31 cellular contexts compared by ENCODE assay signal in genomic region chr3:24850245-24850644, GRCh38.
"Had no signal": no experiment of that assay in that cellular context is flagged by ENCODE, and none has a peak within 500 bp of the region (broad histone marks: within the 10 kb centered on the region; RNA-seq: fewer than 3 reads in every experiment).

No MANE protein-coding gene starts in this region.

- H3K36me3 Mint-ChIP-seq: activated CD4-positive, alpha-beta memory T cell treated with anti-CD3 and anti-CD28 coated beads for 36 hours; activated CD8-positive, alpha-beta memory T cell treated with anti-CD3 and anti-CD28 coated beads, Interleukin-2, amount 10 ng/mL, durations not matched to agents 7 days and 5 days; activated naive CD4-positive, alpha-beta T cell treated with anti-CD3 and anti-CD28 coated beads, Interleukin-2, amount 10 ng/mL, durations not matched to agents 7 days and 5 days; activated naive CD4-positive, alpha-beta T cell treated with anti-CD3 and anti-CD28 coated beads, Interleukin-2, amount 50 U/mL, for 72 hours; activated naive CD8-positive, alpha-beta T cell treated with anti-CD3 and anti-CD28 coated beads, Interleukin-2, amount 10 ng/mL, durations not matched to agents 7 days and 5 days; brain had no signal

- H3K9me3 ChIP-seq: ascending aorta, breast epithelium, colonic mucosa, heart left ventricle had no signal

- H3K27me3 ChIP-seq: ascending aorta, breast epithelium, cardiac muscle cell, colonic mucosa, heart left ventricle had no signal

- ATAC-seq: activated CD4-positive, CD25-positive, alpha-beta regulatory T cell treated with anti-CD3 and anti-CD28 coated beads, Interleukin-2, amount 50 U/mL, for 24 hours; activated CD8-positive, alpha-beta memory T cell treated with anti-CD3 and anti-CD28 coated beads, Interleukin-2, amount 10 ng/mL, durations not matched to agents 7 days and 5 days; activated CD8-positive, alpha-beta T cell treated with anti-CD3 and anti-CD28 coated beads, Interleukin-2, amount 10 ng/mL, durations not matched to agents 7 days and 5 days; activated naive CD4-positive, alpha-beta T cell treated with anti-CD3 and anti-CD28 coated beads, Interleukin-2, amount 50 U/mL, for 72 hours; esophagus mucosa; heart left ventricle had no signal

- H3K4me3 ChIP-seq: ascending aorta, breast epithelium, cardiac muscle cell, colonic mucosa, heart left ventricle had no signal

- H3K4me1 ChIP-seq: ascending aorta, breast epithelium, colonic mucosa, heart left ventricle had no signal

- H3K9me3 Mint-ChIP-seq: activated B cell treated with CpG ODN at 0.5 μM for 24 hours; activated CD4-positive, alpha-beta memory T cell treated with anti-CD3 and anti-CD28 coated beads for 36 hours; activated CD4-positive, alpha-beta T cell treated with anti-CD3 and anti-CD28 coated beads, Interleukin-2, amount 10 ng/mL, durations not matched to agents 24 days and 14 days; activated naive CD4-positive, alpha-beta T cell treated with anti-CD3 and anti-CD28 coated beads, Interleukin-2, amount 10 ng/mL, durations not matched to agents 7 days and 5 days; activated naive CD8-positive, alpha-beta T cell treated with anti-CD3 and anti-CD28 coated beads, Interleukin-2, amount 10 ng/mL, durations not matched to agents 7 days and 5 days; activated T-helper 1 cell treated with anti-CD3 and anti-CD28 coated beads, Interleukin-12 subunit alpha, Interleukin-12 subunit beta, Interleukin-2, Interleukin-4 antibody, amounts not matched to agents 30 ng/mL and 10 ng/mL and 1 ng/mL, durations not matched to agents 14 hours and 24 hours and 36 hours had no signal

- H3K4me3 Mint-ChIP-seq: activated B cell treated with CpG ODN at 0.5 μM for 24 hours; activated CD4-positive, alpha-beta memory T cell treated with anti-CD3 and anti-CD28 coated beads for 36 hours; activated CD4-positive, alpha-beta T cell treated with anti-CD3 and anti-CD28 coated beads, Interleukin-2, amount 10 ng/mL, durations not matched to agents 24 days and 14 days; activated CD8-positive, alpha-beta memory T cell treated with anti-CD3 and anti-CD28 coated beads, Interleukin-2, amount 10 ng/mL, durations not matched to agents 7 days and 5 days; activated CD8-positive, alpha-beta T cell treated with anti-CD3 and anti-CD28 coated beads, Interleukin-2, amount 10 ng/mL, durations not matched to agents 7 days and 5 days; activated naive CD4-positive, alpha-beta T cell treated with anti-CD3 and anti-CD28 coated beads, Interleukin-2, amount 10 ng/mL, durations not matched to agents 7 days and 5 days; activated naive CD8-positive, alpha-beta T cell treated with anti-CD3 and anti-CD28 coated beads, Interleukin-2, amount 10 ng/mL, durations not matched to agents 7 days and 5 days; activated T-helper 1 cell treated with anti-CD3 and anti-CD28 coated beads, Interleukin-12 subunit alpha, Interleukin-12 subunit beta, Interleukin-2, Interleukin-4 antibody, amounts not matched to agents 30 ng/mL and 10 ng/mL and 1 ng/mL, durations not matched to agents 14 hours and 24 hours and 36 hours; brain had no signal

- H3K27ac ChIP-seq: ascending aorta, breast epithelium, cardiac muscle cell, colonic mucosa, heart left ventricle, WERI-Rb-1 had no signal

- H3K4me1 Mint-ChIP-seq: activated B cell treated with CpG ODN at 0.5 μM for 24 hours; activated CD4-positive, alpha-beta T cell treated with anti-CD3 and anti-CD28 coated beads, Interleukin-2, amount 10 ng/mL, durations not matched to agents 24 days and 14 days; activated CD8-positive, alpha-beta memory T cell treated with anti-CD3 and anti-CD28 coated beads, Interleukin-2, amount 10 ng/mL, durations not matched to agents 7 days and 5 days; activated naive CD4-positive, alpha-beta T cell treated with anti-CD3 and anti-CD28 coated beads, Interleukin-2, amount 10 ng/mL, durations not matched to agents 7 days and 5 days; activated naive CD8-positive, alpha-beta T cell treated with anti-CD3 and anti-CD28 coated beads, Interleukin-2, amount 10 ng/mL, durations not matched to agents 7 days and 5 days had no signal

- H3K27me3 Mint-ChIP-seq: activated B cell treated with CpG ODN at 0.5 μM for 24 hours; activated CD4-positive, alpha-beta memory T cell treated with anti-CD3 and anti-CD28 coated beads for 36 hours; activated CD4-positive, alpha-beta T cell treated with anti-CD3 and anti-CD28 coated beads, Interleukin-2, amount 10 ng/mL, durations not matched to agents 24 days and 14 days; activated CD8-positive, alpha-beta memory T cell treated with anti-CD3 and anti-CD28 coated beads, Interleukin-2, amount 10 ng/mL, durations not matched to agents 7 days and 5 days; activated naive CD4-positive, alpha-beta T cell treated with anti-CD3 and anti-CD28 coated beads, Interleukin-2, amount 10 ng/mL, durations not matched to agents 7 days and 5 days; activated naive CD8-positive, alpha-beta T cell treated with anti-CD3 and anti-CD28 coated beads, Interleukin-2, amount 10 ng/mL, durations not matched to agents 7 days and 5 days had no signal

- DNase-seq: activated B cell treated with CpG ODN at 0.5 μM for 24 hours; activated CD4-positive, alpha-beta memory T cell treated with anti-CD3 and anti-CD28 coated beads for 36 hours; activated CD4-positive, alpha-beta T cell treated with anti-CD3 and anti-CD28 coated beads, Interleukin-2, amount 10 ng/mL, durations not matched to agents 24 days and 14 days; activated CD8-positive, alpha-beta memory T cell treated with anti-CD3 and anti-CD28 coated beads, Interleukin-2, amount 10 ng/mL, durations not matched to agents 7 days and 5 days; activated CD8-positive, alpha-beta memory T cell treated with anti-CD3 and anti-CD28 coated beads, Interleukin-2, amount 50 U/mL, for 4 hours; activated CD8-positive, alpha-beta T cell treated with anti-CD3 and anti-CD28 coated beads, Interleukin-2, amount 10 ng/mL, durations not matched to agents 7 days and 5 days; activated effector memory CD4-positive, alpha-beta T cell treated with anti-CD3 and anti-CD28 coated beads, Interleukin-2, amount 50 U/mL, for 16 hours; activated naive CD4-positive, alpha-beta T cell treated with anti-CD3 and anti-CD28 coated beads, Interleukin-2, amount 10 ng/mL, durations not matched to agents 7 days and 5 days; activated naive CD8-positive, alpha-beta T cell treated with anti-CD3 and anti-CD28 coated beads, Interleukin-2, amount 10 ng/mL, durations not matched to agents 7 days and 5 days; activated T-cell treated with anti-CD3 and anti-CD28 coated beads, Interleukin-2, amount 50 U/mL, for 1 hour; activated T-cell treated with anti-CD3 and anti-CD28 coated beads, Interleukin-2, amount 50 U/mL, for 48 hours; central memory CD4-positive, alpha-beta T cell; cerebellar nuclear complex; colonic mucosa; effector CD8-positive, alpha-beta T cell; foreskin fibroblast; glutamatergic neuron; heart left ventricle; T-helper 2 cell; WERI-Rb-1 had no signal

- H3K36me3 ChIP-seq: ascending aorta, breast epithelium, cardiac muscle cell, colonic mucosa, heart left ventricle, WERI-Rb-1 had no signal

- FAIRE-seq: endometrium, frontal cortex had no signal

- H3K27ac Mint-ChIP-seq: activated B cell treated with CpG ODN at 0.5 μM for 24 hours; activated CD4-positive, alpha-beta memory T cell treated with anti-CD3 and anti-CD28 coated beads for 36 hours; activated CD4-positive, alpha-beta T cell treated with anti-CD3 and anti-CD28 coated beads, Interleukin-2, amount 10 ng/mL, durations not matched to agents 24 days and 14 days; activated CD8-positive, alpha-beta memory T cell treated with anti-CD3 and anti-CD28 coated beads, Interleukin-2, amount 10 ng/mL, durations not matched to agents 7 days and 5 days; activated CD8-positive, alpha-beta T cell treated with anti-CD3 and anti-CD28 coated beads, Interleukin-2, amount 10 ng/mL, durations not matched to agents 7 days and 5 days; activated naive CD4-positive, alpha-beta T cell treated with anti-CD3 and anti-CD28 coated beads, Interleukin-2, amount 10 ng/mL, durations not matched to agents 7 days and 5 days; activated naive CD4-positive, alpha-beta T cell treated with anti-CD3 and anti-CD28 coated beads, Interleukin-2, amount 50 U/mL, for 72 hours; activated naive CD8-positive, alpha-beta T cell treated with anti-CD3 and anti-CD28 coated beads, Interleukin-2, amount 10 ng/mL, durations not matched to agents 7 days and 5 days; activated T-helper 1 cell treated with anti-CD3 and anti-CD28 coated beads, Interleukin-12 subunit alpha, Interleukin-12 subunit beta, Interleukin-2, Interleukin-4 antibody, amounts not matched to agents 30 ng/mL and 10 ng/mL and 1 ng/mL, durations not matched to agents 14 hours and 24 hours and 36 hours; activated T-helper 2 cell treated with anti-CD3 and anti-CD28 coated beads, Interferon-gamma antibody, Interleukin-2, Interleukin-4, amounts not matched to agents 10 μg/mL and 5 μg/mL and 100 μg/mL, durations not matched to agents 14 hours and 24 hours and 36 hours; brain had no signal
